In genomic region chr10:121662945-121663917, GRCh38 we compare ENCODE assay signal across 9 cellular contexts.
A peak's percentile ranks its signal among the peaks of the same experiment; 100 is the strongest.
DNase-seq lines count a peak whose midpoint lies in the region; ATAC-seq and TF ChIP-seq lines count a peak whose summit lies in the region.
"Had no signal": no experiment of that assay in that cellular context is flagged by ENCODE, and none has a peak within 500 bp of the region (broad histone marks: within the 10 kb centered on the region; RNA-seq: fewer than 3 reads in every experiment).

No MANE protein-coding gene starts in this region.

- 56 to 59% methylated on average over 10 to 11 of the region's 11 CpGs for WGBS in body of pancreas, 2 donors

- H3K4me1 Mint-ChIP-seq in T-helper 2 cell treated with Interferon-gamma antibody and Interleukin-4, amounts not matched to agents 5 μg/mL and 100 μg/mL, for 36 hours (ENCODE audit: low read depth): no peaks in the 10 kb centered on the region

- DNase-seq in activated CD4-positive, alpha-beta T cell treated with anti-CD3 and anti-CD28 coated beads, Interleukin-2, amount 50 U/mL, for 48 hours: peak; percentile 1 to 7
- no peak for DNase-seq in activated CD4-positive, alpha-beta T cell treated with anti-CD3 and anti-CD28 coated beads for 4 hours
- DNase-seq in Karpas-422 (peak; percentile 73), dermis blood vessel endothelial cell (peak; percentile 4), body of pancreas (no peak)
- DNase-seq in T-helper 2 cell treated with Interferon-gamma antibody and Interleukin-4, amounts not matched to agents 5 μg/mL and 100 μg/mL, for 36 hours (ENCODE audit: low spot score): no peak
- DNase-seq: stimulated activated CD4-positive, alpha-beta T cell treated with anti-CD3 and anti-CD28 coated beads, Interleukin-4, amount 100 ng/mL, for 4 hours had no signal

- H3K36me3 Mint-ChIP-seq in T-helper 2 cell treated with Interferon-gamma antibody and Interleukin-4, amounts not matched to agents 5 μg/mL and 100 μg/mL, for 36 hours (ENCODE audit: low read depth): no peaks in the 10 kb centered on the region

- H3K9me2 ChIP-seq in Karpas-422 (replicated peaks; ENCODE audit: insufficient read depth, low read length): no peaks in the 10 kb centered on the region

- TF ChIP-seq POLR2A in body of pancreas (IDR thresholded peaks at IDR 0.05): no peak

- no peak overlapping the region for H3K27ac Mint-ChIP-seq in T-helper 2 cell treated with Interferon-gamma antibody and Interleukin-4, amounts not matched to agents 5 μg/mL and 100 μg/mL, for 36 hours

- ATAC-seq in GM21619 (IDR thresholded peaks at IDR 0.05; ENCODE audit: unreplicated experiment) (no peak), body of pancreas (no peak)

- H3K36me3 ChIP-seq in Karpas-422 (ENCODE audit: insufficient read depth, low read length) (no peaks in the 10 kb centered on the region), parathyroid adenoma (ENCODE audit: control insufficient read depth, insufficient read depth, low read length) (no peaks in the 10 kb centered on the region), body of pancreas (replicated peaks in 1 of 2; ENCODE audit: insufficient read depth in 1 of 2, low read depth in 2 of 2) (no peaks in the 10 kb centered on the region)

- no peaks in the 10 kb centered on the region for H3K27me3 ChIP-seq in Karpas-422 (ENCODE audit: low read length)
- no peaks in the 10 kb centered on the region for H3K27me3 ChIP-seq in parathyroid adenoma (ENCODE audit: control insufficient read depth, insufficient read depth, low read length)
- H3K27me3 ChIP-seq in body of pancreas: no peaks in the 10 kb centered on the region

- no peak overlapping the region for H3K4me3 ChIP-seq in Karpas-422 (ENCODE audit: low read length)
- no peak overlapping the region for H3K4me3 ChIP-seq in parathyroid adenoma (ENCODE audit: low read depth, low read length)
- H3K4me3 ChIP-seq in body of pancreas: no peak overlapping the region

- H3K27ac ChIP-seq in Karpas-422 (ENCODE audit: low read length): no peak overlapping the region
- H3K27ac ChIP-seq in parathyroid adenoma: no peak overlapping the region
- H3K27ac ChIP-seq in body of pancreas: no peak overlapping the region

- H3K4me3 Mint-ChIP-seq in T-helper 2 cell treated with Interferon-gamma antibody and Interleukin-4, amounts not matched to agents 5 μg/mL and 100 μg/mL, for 36 hours: no peak overlapping the region

- H3K9ac ChIP-seq in Karpas-422 (ENCODE audit: low read length): no peak overlapping the region
- H3K9ac ChIP-seq in parathyroid adenoma: no peak overlapping the region

- intact Hi-C loops in body of pancreas (cut with DNase I): no loop called here

- TF ChIP-seq CTCF in parathyroid adenoma (IDR thresholded peaks at IDR 0.05) (peak; percentile 28), body of pancreas (IDR thresholded peaks at IDR 0.05) (no peak)

- no peaks in the 10 kb centered on the region for H3K9me3 ChIP-seq in Karpas-422 (ENCODE audit: low read length)
- no peaks in the 10 kb centered on the region for H3K9me3 ChIP-seq in parathyroid adenoma (ENCODE audit: control insufficient read depth, low read length)
- H3K9me3 ChIP-seq in body of pancreas: no peaks in the 10 kb centered on the region

- no peak overlapping the region for H2AFZ ChIP-seq in Karpas-422 (ENCODE audit: low read length)
- H2AFZ ChIP-seq in parathyroid adenoma: no peak overlapping the region

- H3K4me1 ChIP-seq in Karpas-422 (ENCODE audit: low read length) (peaks cover 4% of the 10 kb centered on the region), parathyroid adenoma (peaks cover 10% of the 10 kb centered on the region), body of pancreas (peaks cover 6% of the 10 kb centered on the region)

- H3K79me2 ChIP-seq in Karpas-422 (ENCODE audit: low read length) (no peaks in the 10 kb centered on the region), parathyroid adenoma (no peaks in the 10 kb centered on the region)

- H4K20me1 ChIP-seq in Karpas-422 (ENCODE audit: insufficient read depth, low read depth, low read length): no peaks in the 10 kb centered on the region

- no peaks in the 10 kb centered on the region for H3K9me3 Mint-ChIP-seq in T-helper 2 cell treated with Interferon-gamma antibody and Interleukin-4, amounts not matched to agents 5 μg/mL and 100 μg/mL, for 36 hours

- no peak overlapping the region for H3K4me2 ChIP-seq in Karpas-422 (ENCODE audit: low read depth, low read length, poor library complexity, severe bottlenecking)
- peak overlapping the region; percentile 7 for H3K4me2 ChIP-seq in parathyroid adenoma (ENCODE audit: low read length)

- H3K27me3 Mint-ChIP-seq in T-helper 2 cell treated with Interferon-gamma antibody and Interleukin-4, amounts not matched to agents 5 μg/mL and 100 μg/mL, for 36 hours (ENCODE audit: low read depth): peaks cover 4% of the 10 kb centered on the region

Comparison
In these comparisons a context has a peak if more than half of its experiments do, and no peak if none do; other contexts are left out.
1. DNase-seq: peak in activated CD4-positive, alpha-beta T cell treated with anti-CD3 and anti-CD28 coated beads, Interleukin-2, amount 50 U/mL, for 48 hours (2 of 2), Karpas-422 (single experiment) and dermis blood vessel endothelial cell (single experiment); none in activated CD4-positive, alpha-beta T cell treated with anti-CD3 and anti-CD28 coated beads for 4 hours (0 of 2), T-helper 2 cell treated with Interferon-gamma antibody and Interleukin-4, amounts not matched to agents 5 μg/mL and 100 μg/mL, for 36 hours (single experiment) and body of pancreas (0 of 4).